22 cellular contexts compared by ENCODE assay signal in genomic region chr16:11165894-11166665, GRCh38.
"Had no signal": no experiment of that assay in that cellular context is flagged by ENCODE, and none has a peak within 500 bp of the region (broad histone marks: within the 10 kb centered on the region; RNA-seq: fewer than 3 reads in every experiment).

No MANE protein-coding gene starts in this region.

- H3K27me3 Mint-ChIP-seq: activated CD4-positive, alpha-beta memory T cell treated with anti-CD3 and anti-CD28 coated beads, Interleukin-2, amount 10 ng/mL, durations not matched to agents 7 days and 5 days; activated naive CD8-positive, alpha-beta T cell; memory B cell; naive thymus-derived CD4-positive, alpha-beta T cell had no signal

- H3K27me3 ChIP-seq: body of pancreas, colonic mucosa, gastroesophageal sphincter, heart right ventricle, neutrophil, SJSA1, tibial nerve, uterus had no signal

- H3K27ac ChIP-seq: body of pancreas, colonic mucosa, heart right ventricle, neutrophil, parathyroid adenoma, SJSA1, tibial nerve, uterus had no signal

- H3K4me1 ChIP-seq: body of pancreas, colonic mucosa had no signal

- ATAC-seq: body of pancreas; gastroesophageal sphincter; heart right ventricle; naive thymus-derived CD4-positive, alpha-beta T cell; sciatic nerve had no signal

- H3K4me3 ChIP-seq: body of pancreas, colonic mucosa, gastroesophageal sphincter, heart right ventricle, mucosa of descending colon, SJSA1, tibial nerve, uterus had no signal

- H3K4me3 Mint-ChIP-seq: activated CD4-positive, alpha-beta memory T cell treated with anti-CD3 and anti-CD28 coated beads, Interleukin-2, amount 10 ng/mL, durations not matched to agents 7 days and 5 days; activated naive CD8-positive, alpha-beta T cell; memory B cell; naive thymus-derived CD4-positive, alpha-beta T cell; T-helper 1 cell treated with Interleukin-12 subunit alpha and Interleukin-12 subunit beta and Interleukin-4 antibody, amounts not matched to agents 30 μg/mL and 1 μg/mL, for 36 hours had no signal

- H2AFZ ChIP-seq: parathyroid adenoma had no signal

- DNase-seq: activated CD4-positive, alpha-beta memory T cell treated with anti-CD3 and anti-CD28 coated beads, Interleukin-2, amount 10 ng/mL, durations not matched to agents 7 days and 5 days; activated CD4-positive, alpha-beta T cell treated with anti-CD3 and anti-CD28 coated beads for 48 hours; body of pancreas; central memory CD4-positive, alpha-beta T cell; colonic mucosa; heart right ventricle; kidney glomerular epithelial cell; naive thymus-derived CD4-positive, alpha-beta T cell; stimulated activated CD4-positive, alpha-beta T cell treated with anti-CD3 and anti-CD28 coated beads, Interleukin-4, amount 100 ng/mL, for 4 hours; stimulated activated naive CD4-positive, alpha-beta T cell; uterus; WERI-Rb-1 had no signal

- H3K9ac ChIP-seq: parathyroid adenoma had no signal

- H3K9me3 Mint-ChIP-seq: activated CD4-positive, alpha-beta memory T cell treated with anti-CD3 and anti-CD28 coated beads, Interleukin-2, amount 10 ng/mL, durations not matched to agents 7 days and 5 days; memory B cell; naive thymus-derived CD4-positive, alpha-beta T cell; T-helper 1 cell treated with Interleukin-12 subunit alpha and Interleukin-12 subunit beta and Interleukin-4 antibody, amounts not matched to agents 30 μg/mL and 1 μg/mL, for 36 hours had no signal

- H3K36me3 ChIP-seq: colonic mucosa, uterus had no signal

- H3K9me3 ChIP-seq: body of pancreas, colonic mucosa, gastroesophageal sphincter, heart right ventricle, mucosa of descending colon, neutrophil, SJSA1, tibial nerve, uterus had no signal

- H3K4me1 Mint-ChIP-seq: memory B cell had no signal

- H3K27ac Mint-ChIP-seq: activated CD4-positive, alpha-beta memory T cell treated with anti-CD3 and anti-CD28 coated beads, Interleukin-2, amount 10 ng/mL, durations not matched to agents 7 days and 5 days; memory B cell; T-helper 1 cell treated with Interleukin-12 subunit alpha and Interleukin-12 subunit beta and Interleukin-4 antibody, amounts not matched to agents 30 μg/mL and 1 μg/mL, for 36 hours had no signal

- H3K79me2 ChIP-seq: parathyroid adenoma had no signal
